In the genomic region with DNA sequence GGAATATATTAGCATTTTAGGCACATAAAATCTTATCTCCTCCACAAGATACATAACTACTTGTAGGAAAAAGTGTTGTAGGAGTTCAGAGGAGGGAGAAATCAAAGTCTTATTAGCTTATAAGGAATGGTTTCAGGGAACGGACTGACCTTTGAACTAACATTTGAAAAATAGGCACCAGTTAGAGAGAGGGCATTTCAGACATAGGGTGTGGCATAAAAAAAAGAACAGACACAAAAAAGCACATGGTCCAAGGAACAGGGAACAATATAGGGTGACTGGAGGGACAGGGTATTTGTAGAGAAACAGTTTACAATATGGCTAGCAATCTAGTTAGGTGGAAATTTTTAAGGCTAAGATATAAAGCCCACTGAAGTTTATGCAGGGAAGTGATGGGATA, we compare ENCODE assay signal across 27 cellular contexts. TPM values are rescaled to one million over a fixed set of nuclear protein-coding genes. Genes with fewer than 3 reads are reported as not detected.
DNase-seq lines count a peak whose midpoint lies in the region; ATAC-seq, FAIRE-seq and TF ChIP-seq lines count a peak whose summit lies in the region.
"Had no signal": no experiment of that assay in that cellular context is flagged by ENCODE, and none has a peak within 500 bp of the region (broad histone marks: within the 10 kb centered on the region; RNA-seq: fewer than 3 reads in every experiment).

No MANE protein-coding gene starts in this region.

- no peak overlapping the region for H3K4me3 Mint-ChIP-seq in CD4-positive, alpha-beta T cell
- H3K4me3 Mint-ChIP-seq in central memory CD8-positive, alpha-beta T cell = no peak overlapping the region
- H3K4me3 Mint-ChIP-seq: GM23338, H9 had no signal

- TF ChIP-seq CTCF in CD4-positive, alpha-beta T cell (IDR thresholded peaks at IDR 0.05) = no peak
- TF ChIP-seq CTCF in Loucy (conservative IDR thresholded peaks at IDR 0.05; ENCODE audit: low read length) (no peak), pancreas (IDR thresholded peaks at IDR 0.05) (no peak), colonic mucosa (IDR thresholded peaks at IDR 0.05) (no peak), MM.1S (IDR thresholded peaks at IDR 0.05; ENCODE audit: low read length) (no peak)

- H4K20me1 ChIP-seq in Loucy (ENCODE audit: insufficient read depth, low read length, poor library complexity, severe bottlenecking) = peaks cover 2% of the 10 kb centered on the region
- H4K20me1 ChIP-seq in MM.1S (ENCODE audit: insufficient read depth, low read length) = no peaks in the 10 kb centered on the region

- no peaks in the 10 kb centered on the region for H3K9me3 ChIP-seq in CD4-positive, alpha-beta T cell (ENCODE audit: control insufficient read depth, low read length)
- H3K9me3 ChIP-seq in Loucy (ENCODE audit: insufficient read depth, low read depth, low read length) (no peaks in the 10 kb centered on the region), pancreas (no peaks in the 10 kb centered on the region), colonic mucosa (no peaks in the 10 kb centered on the region), MM.1S (replicated peaks; ENCODE audit: insufficient read depth, low read length) (no peaks in the 10 kb centered on the region)
- H3K9me3 ChIP-seq: MG63, SK-N-SH had no signal

- ATAC-seq in CD4-positive, alpha-beta T cell (ENCODE audit: poor library complexity) = no peak
- no peak for ATAC-seq in central memory CD8-positive, alpha-beta T cell (replicated peaks; ENCODE audit: extremely low read depth, poor library complexity, severe bottlenecking)
- ATAC-seq in pancreas = no peak
- ATAC-seq: GM23338, K562, PC-3 had no signal

- no peaks in the 10 kb centered on the region for H3K27me3 ChIP-seq in CD4-positive, alpha-beta T cell (ENCODE audit: control insufficient read depth, insufficient read depth, low read length)
- H3K27me3 ChIP-seq in Loucy (ENCODE audit: insufficient read depth, low read length, poor library complexity, severe bottlenecking) = no peaks in the 10 kb centered on the region
- H3K27me3 ChIP-seq in pancreas = peaks cover 0 to 3% (median 0%) of the 10 kb centered on the region in 4 donors
- no peaks in the 10 kb centered on the region for H3K27me3 ChIP-seq in colonic mucosa
- no peaks in the 10 kb centered on the region for H3K27me3 ChIP-seq in MM.1S (replicated peaks; ENCODE audit: insufficient read depth, low read length)
- H3K27me3 ChIP-seq: MG63 had no signal

- FAIRE-seq in pancreas (lab: Jason Lieb, UNC) = peak; percentile 34
- FAIRE-seq: HTR-8/SVneo, K562 had no signal

- H3F3A ChIP-seq in Loucy (ENCODE audit: low read depth) (no peaks in the 10 kb centered on the region), MM.1S (ENCODE audit: insufficient read depth, low read length) (no peaks in the 10 kb centered on the region)

- peaks cover 11% of the 10 kb centered on the region for H3K4me1 ChIP-seq in Loucy (ENCODE audit: insufficient read depth, low read length, poor library complexity, severe bottlenecking)
- H3K4me1 ChIP-seq in pancreas = no peaks in the 10 kb centered on the region
- no peaks in the 10 kb centered on the region for H3K4me1 ChIP-seq in colonic mucosa
- no peaks in the 10 kb centered on the region for H3K4me1 ChIP-seq in MM.1S (ENCODE audit: low read length)

- no peak overlapping the region for H3K9ac ChIP-seq in Loucy (ENCODE audit: low read depth, low read length, poor library complexity, severe bottlenecking)
- no peak overlapping the region for H3K9ac ChIP-seq in colonic mucosa (ENCODE audit: low read depth in 2 of 2, low read length in 2 of 2)
- H3K9ac ChIP-seq in MM.1S (ENCODE audit: low read length) = no peak overlapping the region
- H3K9ac ChIP-seq: BLaER1, SK-N-SH had no signal

- no peaks in the 10 kb centered on the region for H3K27me3 Mint-ChIP-seq in CD4-positive, alpha-beta T cell
- no peaks in the 10 kb centered on the region for H3K27me3 Mint-ChIP-seq in central memory CD8-positive, alpha-beta T cell
- H3K27me3 Mint-ChIP-seq: CD4-positive, CD25-positive, alpha-beta regulatory T cell had no signal

- H3K4me1 Mint-ChIP-seq in CD4-positive, alpha-beta T cell (ENCODE audit: low read depth) = peaks cover 70% of the 10 kb centered on the region
- peaks cover 39% of the 10 kb centered on the region for H3K4me1 Mint-ChIP-seq in central memory CD8-positive, alpha-beta T cell

- H3K79me2 ChIP-seq in Loucy (ENCODE audit: insufficient read depth, low read length) (peaks cover 51% of the 10 kb centered on the region), MM.1S (ENCODE audit: low read length) (peaks cover 68% of the 10 kb centered on the region)

- H3K27ac ChIP-seq in CD4-positive, alpha-beta T cell (ENCODE audit: low read depth, low read length) = no peak overlapping the region
- H3K27ac ChIP-seq in pancreas (no peak overlapping the region), colonic mucosa (no peak overlapping the region), MM.1S (ENCODE audit: low read length) (no peak overlapping the region)
- H3K27ac ChIP-seq: BLaER1 had no signal

- CTCF ChIA-PET in CD4-positive, alpha-beta T cell (lab: Charles Lee) = no interaction called here

- DNase-seq in CD4-positive, alpha-beta T cell = no peak
- no peak for DNase-seq in central memory CD8-positive, alpha-beta T cell (ENCODE audit: low spot score in 2 of 2)
- DNase-seq in pancreas = no peak
- DNase-seq in colonic mucosa = no peak
- DNase-seq in MM.1S = no peak
- DNase-seq in putamen (ENCODE audit: low spot score) = no peak
- DNase-seq: CD4-positive, CD25-positive, alpha-beta regulatory T cell; COR-L47; DMS53; H9; Kasumi-1; MG63; NCI-H1092; NCI-H1417 treated with DMSO at 0.1 percent for 48 hours; NCI-H1694 treated with DMSO at 0.1 percent for 48 hours; NCI-H2081; NCI-H2171; NCI-H226; NCI-H510A treated with DMSO at 0.1 percent for 48 hours; NCI-H748 treated with DMSO at 0.1 percent for 48 hours; PC-3; SK-N-SH had no signal

- H3K4me3 ChIP-seq in Loucy (ENCODE audit: low read length, poor library complexity, severe bottlenecking) (peak overlapping the region; percentile 31), pancreas (no peak overlapping the region), colonic mucosa (no peak overlapping the region), MM.1S (ENCODE audit: low read length) (no peak overlapping the region)
- H3K4me3 ChIP-seq: BLaER1, GM23338, K562, MG63 had no signal

- 55 to 67% methylated on average over 1 of the region's 1 CpG for WGBS in pancreas, 2 donors

- intact Hi-C loops in CD4-positive, alpha-beta T cell (cut with DNase I, micrococcal nuclease) = loop anchor here in 1 of 2 experiments (10.0 kb wide), 2 partner anchors 535 to 1275 kb away; partner anchors contain the start of genes MAGEE1 and RLIM
- intact Hi-C loops in pancreas (cut with DNase I) (no loop called here), colonic mucosa (cut with DNase I) (no loop called here)

- H3K9me3 Mint-ChIP-seq in CD4-positive, alpha-beta T cell = no peaks in the 10 kb centered on the region
- peaks cover 3% of the 10 kb centered on the region for H3K9me3 Mint-ChIP-seq in central memory CD8-positive, alpha-beta T cell

- H3K4me2 ChIP-seq in Loucy (ENCODE audit: low read depth, low read length, poor library complexity, severe bottlenecking) = peak overlapping the region; percentile 60
- no peak overlapping the region for H3K4me2 ChIP-seq in MM.1S (ENCODE audit: low read depth, low read length)
- H3K4me2 ChIP-seq: BLaER1, GM23338, SK-N-SH had no signal

- H2AFZ ChIP-seq in Loucy (ENCODE audit: low read length) (no peak overlapping the region), MM.1S (ENCODE audit: low read length) (no peak overlapping the region)
- H2AFZ ChIP-seq: GM23338 had no signal

- POLR2A ChIA-PET in CD4-positive, alpha-beta T cell (lab: Charles Lee) = no interaction called here

- no peaks in the 10 kb centered on the region for H3K9me2 ChIP-seq in Loucy (replicated peaks; ENCODE audit: low read depth, low read length)
- no peaks in the 10 kb centered on the region for H3K9me2 ChIP-seq in MM.1S (replicated peaks; ENCODE audit: insufficient read depth, low read length)
- H3K9me2 ChIP-seq: SK-N-SH had no signal

- H3K36me3 ChIP-seq in Loucy (ENCODE audit: insufficient read depth, low read length) = no peaks in the 10 kb centered on the region
- H3K36me3 ChIP-seq in pancreas = no peaks in the 10 kb centered on the region
- H3K36me3 ChIP-seq in colonic mucosa = no peaks in the 10 kb centered on the region
- no peaks in the 10 kb centered on the region for H3K36me3 ChIP-seq in MM.1S (replicated peaks; ENCODE audit: insufficient read depth, low read length)
- H3K36me3 ChIP-seq: MG63 had no signal

- peak overlapping the region; percentile 37 for H3K27ac Mint-ChIP-seq in CD4-positive, alpha-beta T cell
- peak overlapping the region; percentile 14 for H3K27ac Mint-ChIP-seq in central memory CD8-positive, alpha-beta T cell (ENCODE audit: low read depth)
- H3K27ac Mint-ChIP-seq: CD4-positive, CD25-positive, alpha-beta regulatory T cell; GM23338; H9 had no signal

- peaks cover 22% of the 10 kb centered on the region for H3K36me3 Mint-ChIP-seq in CD4-positive, alpha-beta T cell (ENCODE audit: low read depth)
- H3K36me3 Mint-ChIP-seq in central memory CD8-positive, alpha-beta T cell (ENCODE audit: insufficient read depth) = peaks cover 2% of the 10 kb centered on the region

RNA-seq across cellular contexts. Expression of gene ABCB7, which starts 6.4 kb away (rescaled TPM):
- 10 to 100 TPM; 13.4 to 14.5 TPM for total RNA-seq in CD4-positive, alpha-beta T cell
- 10 to 100 TPM in 3 of 6 donors, 1 to 10 TPM in 3; 7.4 to 13.3 (median 10.1) TPM for total RNA-seq in pancreas
- polyA plus RNA-seq in pancreas = 1 to 10 TPM; 3.0 to 7.9 TPM
- total RNA-seq in colonic mucosa = 10 to 100 TPM; 27.9 to 31.8 TPM
